Comparison of ENCODE assay signal across 30 cellular contexts in the genomic region with DNA sequence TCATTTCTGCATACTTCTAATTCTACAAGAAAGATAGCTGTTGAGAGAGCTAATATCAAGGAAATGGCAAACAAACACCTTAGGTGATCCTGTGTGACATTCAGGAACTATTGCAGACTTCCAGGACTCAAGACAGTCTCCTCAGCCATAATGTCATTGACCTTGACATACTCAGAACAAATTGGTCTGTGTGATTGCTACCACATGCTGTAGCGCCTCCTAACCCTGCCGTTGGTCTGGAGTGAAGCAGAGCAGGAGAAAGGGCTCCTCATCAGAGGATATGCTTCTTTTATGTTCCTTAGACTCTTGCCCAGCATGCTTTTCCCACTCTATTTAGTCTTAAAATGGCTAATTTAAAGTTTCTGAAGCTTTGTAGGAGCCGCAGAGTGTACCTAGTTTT.
DNase-seq lines count a peak whose midpoint lies in the region; ATAC-seq and TF ChIP-seq lines count a peak whose summit lies in the region.
"Had no signal": no experiment of that assay in that cellular context is flagged by ENCODE, and none has a peak within 500 bp of the region (broad histone marks: within the 10 kb centered on the region; RNA-seq: fewer than 3 reads in every experiment).

No MANE protein-coding gene starts in this region.

- no peaks in the 10 kb centered on the region for H3K9me3 Mint-ChIP-seq in nephron progenitor cell
- H3K9me3 Mint-ChIP-seq: activated naive CD8-positive, alpha-beta T cell treated with anti-CD3 and anti-CD28 coated beads for 36 hours; CD4-positive, CD25-positive, alpha-beta regulatory T cell; immature natural killer cell; memory B cell had no signal

- intact Hi-C loops in right cardiac atrium (cut with DNase I) (no loop called here), heart right ventricle (cut with DNase I) (loop anchor here in 3 of 10 donors (5.0 to 10.0 kb wide), 5 partner anchors 42 to 203 kb away; no protein-coding TSS in a partner anchor)

- in situ Hi-C loops in GM13976 (cut with MboI; ENCODE audit: low sequenced_read_pairs, unreplicated experiment): no loop called here

- no peaks in the 10 kb centered on the region for H3K36me3 ChIP-seq in heart right ventricle
- H3K36me3 ChIP-seq: breast epithelium, SJSA1 had no signal

- no peak overlapping the region for H3K27ac Mint-ChIP-seq in nephron progenitor cell
- H3K27ac Mint-ChIP-seq: activated naive CD8-positive, alpha-beta T cell treated with anti-CD3 and anti-CD28 coated beads for 36 hours; CD4-positive, CD25-positive, alpha-beta regulatory T cell; immature natural killer cell; memory B cell had no signal

- H3K4me1 ChIP-seq in right cardiac atrium (ENCODE audit: control insufficient read depth, insufficient read depth, low read length) (no peaks in the 10 kb centered on the region), heart right ventricle (peaks cover 0 to 30% (median 17%) of the 10 kb centered on the region in 9 donors)
- H3K4me1 ChIP-seq: breast epithelium had no signal

- peaks cover 9% of the 10 kb centered on the region for H3K36me3 Mint-ChIP-seq in nephron progenitor cell (ENCODE audit: low read depth)
- H3K36me3 Mint-ChIP-seq: activated naive CD8-positive, alpha-beta T cell treated with anti-CD3 and anti-CD28 coated beads for 36 hours had no signal

- no peaks in the 10 kb centered on the region for H3K27me3 ChIP-seq in right cardiac atrium (ENCODE audit: control insufficient read depth, insufficient read depth)
- no peaks in the 10 kb centered on the region for H3K27me3 ChIP-seq in heart right ventricle
- H3K27me3 ChIP-seq: breast epithelium, SJSA1 had no signal

- H3K4me3 ChIP-seq in right cardiac atrium (ENCODE audit: low read length) (no peak overlapping the region), heart right ventricle (no peak overlapping the region), coronary artery (no peak overlapping the region)
- H3K4me3 ChIP-seq: breast epithelium, SJSA1 had no signal

- WGBS in right cardiac atrium: 90% methylated on average over 3 of the region's 3 CpGs
- WGBS in heart right ventricle, 2 donors: 83 to 88% methylated on average over 3 of the region's 3 CpGs

- H3K9me3 ChIP-seq in right cardiac atrium (ENCODE audit: control insufficient read depth, low read length): no peaks in the 10 kb centered on the region
- H3K9me3 ChIP-seq in heart right ventricle: no peaks in the 10 kb centered on the region
- H3K9me3 ChIP-seq: breast epithelium, SJSA1 had no signal

- H3K4me3 Mint-ChIP-seq in nephron progenitor cell: no peak overlapping the region
- H3K4me3 Mint-ChIP-seq: activated naive CD8-positive, alpha-beta T cell treated with anti-CD3 and anti-CD28 coated beads for 36 hours; CD4-positive, CD25-positive, alpha-beta regulatory T cell; immature natural killer cell; memory B cell had no signal

- DNase-seq in right cardiac atrium (no peak), heart right ventricle (no peak), coronary artery (ENCODE audit: low spot score) (no peak), nephron progenitor cell (peak; percentile 9), GM13976 (ENCODE audit: low spot score) (no peak), DMS153 (lab: John Stamatoyannopoulos, UW) (no peak), NCI-H2196 treated with DMSO at 0.1 percent for 48 hours (lab: John Stamatoyannopoulos, UW; ENCODE audit: unreplicated experiment) (no peak)
- DNase-seq: activated CD4-positive, alpha-beta T cell treated with anti-CD3 and anti-CD28 coated beads, Interleukin-2, amount 50 U/mL, for 1 hour; activated CD4-positive, CD25-positive, alpha-beta regulatory T cell; activated gamma-delta T cell; activated naive CD8-positive, alpha-beta T cell treated with anti-CD3 and anti-CD28 coated beads for 36 hours; activated T-cell treated with anti-CD3 and anti-CD28 coated beads, Interleukin-2, amount 50 U/mL, for 1 hour; AML-193; anterior cingulate cortex; CD4-positive, CD25-positive, alpha-beta regulatory T cell; hypothalamus; immature natural killer cell; left cardiac atrium; NCI-H2029; NCI-H526; posterior cingulate gyrus; RPMI8226; stimulated activated CD4-positive, alpha-beta T cell treated with anti-CD3 and anti-CD28 coated beads, Interleukin-12 subunit alpha, Interleukin-12 subunit beta, amount 100 ng/mL, for 4 hours; stimulated activated CD4-positive, alpha-beta T cell treated with anti-CD3 and anti-CD28 coated beads, Interleukin-2, amount 100 ng/mL, for 48 hours; trophoblast cell had no signal

- H3K27ac ChIP-seq in right cardiac atrium (ENCODE audit: low read length) (peak overlapping the region; percentile 68), heart right ventricle (peak overlapping the region in 5 of 10 donors; percentile 15 to 63 (median 51)), coronary artery (peak overlapping the region; percentile 10 to 35)
- H3K27ac ChIP-seq: breast epithelium, SJSA1 had no signal

- H3K4me1 Mint-ChIP-seq in nephron progenitor cell: peaks cover 63% of the 10 kb centered on the region
- H3K4me1 Mint-ChIP-seq: activated naive CD8-positive, alpha-beta T cell treated with anti-CD3 and anti-CD28 coated beads for 36 hours; memory B cell had no signal

- no peak for ATAC-seq in right cardiac atrium
- ATAC-seq in heart right ventricle: no peak
- ATAC-seq in HG03469 (IDR thresholded peaks at IDR 0.05; ENCODE audit: unreplicated experiment): no peak
- ATAC-seq: left cardiac atrium, sciatic nerve had no signal

- H3K27me3 Mint-ChIP-seq in nephron progenitor cell (ENCODE audit: low read depth, poor library complexity): peaks cover 8% of the 10 kb centered on the region
- H3K27me3 Mint-ChIP-seq: activated naive CD8-positive, alpha-beta T cell treated with anti-CD3 and anti-CD28 coated beads for 36 hours; CD4-positive, CD25-positive, alpha-beta regulatory T cell; memory B cell had no signal

- TF ChIP-seq CTCF in heart right ventricle (IDR thresholded peaks at IDR 0.05): no peak
- no peak for TF ChIP-seq CTCF in coronary artery (IDR thresholded peaks at IDR 0.05)
- TF ChIP-seq CTCF in nephron progenitor cell (IDR thresholded peaks at IDR 0.05): no peak
- no peak for TF ChIP-seq CTCF in GM13976 (IDR thresholded peaks at IDR 0.05; ENCODE audit: borderline replicate concordance, control extremely low read depth, extremely low read depth, insufficient read depth, missing control alignments)
